ENCODE assay signal across 8 cellular contexts in the genomic region with DNA sequence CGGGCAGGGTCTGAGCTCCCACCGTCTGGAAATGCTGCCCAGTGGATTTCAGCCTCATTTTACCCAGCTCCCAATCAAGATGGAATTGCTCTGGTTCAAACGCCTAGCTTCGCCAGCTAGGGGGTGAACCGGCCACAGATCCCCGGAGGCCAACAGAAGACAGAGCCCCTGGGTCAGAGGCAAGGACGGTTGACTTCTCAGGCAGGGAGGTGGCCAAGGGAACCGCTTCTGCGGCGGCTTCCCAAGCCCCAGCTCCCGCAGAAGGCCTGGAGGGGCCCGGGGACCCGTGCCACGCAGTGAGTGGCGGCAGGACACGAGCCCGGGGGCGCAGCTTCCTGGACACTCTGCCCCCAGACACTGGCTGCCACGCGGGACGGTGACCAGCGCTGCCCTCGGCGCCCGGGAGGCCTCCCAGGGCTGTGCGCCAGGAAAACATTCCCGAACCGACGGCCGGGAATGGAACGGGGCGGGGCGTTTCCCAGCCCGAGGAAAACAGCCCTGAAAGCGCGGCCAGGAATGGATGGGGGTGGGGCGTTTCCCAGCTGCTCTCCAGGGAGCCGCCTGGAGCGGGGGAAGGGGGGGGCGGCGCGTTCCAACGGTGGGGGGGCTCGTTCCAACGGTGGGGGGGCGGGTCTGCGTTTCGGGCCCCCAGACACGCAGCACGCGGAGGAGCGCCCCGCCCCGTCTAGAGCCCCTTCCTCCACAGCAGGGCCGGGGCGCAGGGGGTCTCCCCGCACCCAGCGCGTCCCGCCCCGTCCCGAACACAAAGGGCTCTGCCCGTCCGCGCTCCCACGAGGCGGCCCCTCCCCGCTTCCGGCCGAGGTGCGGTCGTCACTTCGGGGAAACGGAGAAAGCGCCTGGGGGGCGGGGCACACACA. TPM values are rescaled to one million over a fixed set of nuclear protein-coding genes. Genes with fewer than 3 reads are reported as not detected.
DNase-seq lines count a peak whose midpoint lies in the region; ATAC-seq and TF ChIP-seq lines count a peak whose summit lies in the region.

No MANE protein-coding gene starts in this region.

- TF ChIP-seq CTCF in PC-9 (conservative IDR thresholded peaks at IDR 0.05), result no peak
- no peak for TF ChIP-seq CTCF in fibroblast of lung (conservative IDR thresholded peaks at IDR 0.05 in 1 of 2, IDR thresholded peaks at IDR 0.05 in 1 of 2; ENCODE audit: low read depth in 1 of 2, low read length in 2 of 2)
- no peak for TF ChIP-seq CTCF in natural killer cell (IDR thresholded peaks at IDR 0.05)

- intact Hi-C loops in PC-9 (cut with micrococcal nuclease; ENCODE audit: unreplicated experiment), result loop anchor here (5.0 kb wide), 2 partner anchors 34 to 49 kb away; a partner anchor contains a TSS
- intact Hi-C loops in activated T-helper 2 cell treated with anti-CD3 and anti-CD28 coated beads, Interferon-gamma antibody, Interleukin-2, Interleukin-4, amounts not matched to agents 10 μg/mL and 5 μg/mL and 100 μg/mL, durations not matched to agents 14 hours and 24 hours and 36 hours (cut with micrococcal nuclease), result loop anchor here (2.0 to 5.0 kb wide), 4 partner anchors 29 to 149 kb away; a partner anchor contains a TSS
- intact Hi-C loops in natural killer cell (cut with micrococcal nuclease), result loop anchor here (5.0 kb wide), 2 partner anchors 49 to 149 kb away; a partner anchor contains a TSS

- H2AFZ ChIP-seq in PC-9 (no peak overlapping the region), fibroblast of lung (ENCODE audit: low read length) (no peak overlapping the region)

- H3K9me3 ChIP-seq in PC-9 (ENCODE audit: insufficient read depth, low read depth) (no peaks in the 10 kb centered on the region), fibroblast of lung (ENCODE audit: control insufficient read depth, insufficient read depth, low read depth, low read length) (no peaks in the 10 kb centered on the region)

- H4K20me1 ChIP-seq in PC-9 (ENCODE audit: insufficient read depth) (no peaks in the 10 kb centered on the region), fibroblast of lung (ENCODE audit: control insufficient read depth, extremely low read depth, insufficient read depth, low read length) (no peaks in the 10 kb centered on the region)

- peaks cover 21% of the 10 kb centered on the region; the same call in 1 of the 2 replicates for H3F3A ChIP-seq in PC-9 (ENCODE audit: insufficient read depth, low read depth)

- H3K9me3 Mint-ChIP-seq in activated T-helper 2 cell treated with anti-CD3 and anti-CD28 coated beads, Interferon-gamma antibody, Interleukin-2, Interleukin-4, amounts not matched to agents 10 μg/mL and 5 μg/mL and 100 μg/mL, durations not matched to agents 14 hours and 24 hours and 36 hours, result no peaks in the 10 kb centered on the region
- no peaks in the 10 kb centered on the region for H3K9me3 Mint-ChIP-seq in natural killer cell
- H3K9me3 Mint-ChIP-seq in stimulated activated naive B cell treated with anti-CD40 and anti-IgM and Interleukin-4, amounts not matched to agents 10 μg/mL and 1 μg/mL and 100 μg/mL, for 72 hours, result peaks cover 0 to 2% of the 10 kb centered on the region in 2 donors

- POLR2A ChIA-PET in PC-9 (lab: Charles Lee; ENCODE audit: unreplicated experiment), result interaction anchor here (0.6 to 1.1 kb wide), 3 partner anchors 51 to 149 kb away, joined by 6 to 14 read pairs (median 8); a partner anchor contains a TSS

- peak overlapping the region; percentile 55 for H3K4me2 ChIP-seq in PC-9
- peak overlapping the region; percentile 73 for H3K4me2 ChIP-seq in fibroblast of lung (ENCODE audit: extremely low read depth, insufficient read depth, low read length)

- H3K4me1 ChIP-seq in PC-9 (replicated peaks; ENCODE audit: insufficient read depth), result no peaks in the 10 kb centered on the region
- peaks cover 8% of the 10 kb centered on the region for H3K4me1 ChIP-seq in fibroblast of lung (ENCODE audit: control insufficient read depth, extremely low read depth, insufficient read depth, low read length)

- H3K36me3 ChIP-seq in PC-9 (ENCODE audit: low read depth) (no peaks in the 10 kb centered on the region), fibroblast of lung (ENCODE audit: control insufficient read depth, insufficient read depth, low read length) (peaks cover 2% of the 10 kb centered on the region)

- H3K27me3 ChIP-seq in PC-9 (ENCODE audit: insufficient read depth, low read depth) (no peaks in the 10 kb centered on the region), fibroblast of lung (ENCODE audit: control insufficient read depth, insufficient read depth, low read length) (peaks cover 9% of the 10 kb centered on the region)

- H3K27me3 Mint-ChIP-seq in activated T-helper 2 cell treated with anti-CD3 and anti-CD28 coated beads, Interferon-gamma antibody, Interleukin-2, Interleukin-4, amounts not matched to agents 10 μg/mL and 5 μg/mL and 100 μg/mL, durations not matched to agents 14 hours and 24 hours and 36 hours (ENCODE audit: low read depth), result peaks cover 2% of the 10 kb centered on the region
- no peaks in the 10 kb centered on the region for H3K27me3 Mint-ChIP-seq in natural killer cell (ENCODE audit: low read depth in 2 of 2)
- H3K27me3 Mint-ChIP-seq in stimulated activated naive B cell treated with anti-CD40 and anti-IgM and Interleukin-4, amounts not matched to agents 10 μg/mL and 1 μg/mL and 100 μg/mL, for 72 hours, result peaks cover 0 to 12% of the 10 kb centered on the region in 2 donors

- DNase-seq in Daoy (ENCODE audit: low read depth), result peak; percentile 84
- DNase-seq in PC-9, result peak in 1 of 2 experiments; percentile 89
- peak; percentile 85 for DNase-seq in activated T-helper 2 cell treated with anti-CD3 and anti-CD28 coated beads, Interferon-gamma antibody, Interleukin-2, Interleukin-4, amounts not matched to agents 10 μg/mL and 5 μg/mL and 100 μg/mL, durations not matched to agents 14 hours and 24 hours and 36 hours (ENCODE audit: low spot score)
- peak; percentile 93 to 98 for DNase-seq in fibroblast of lung (ENCODE audit: low read depth in 2 of 2)
- DNase-seq in natural killer cell, result peak; percentile 64
- DNase-seq in stimulated activated naive B cell treated with anti-CD40 and anti-IgM and Interleukin-4, amounts not matched to agents 10 μg/mL and 1 μg/mL and 100 μg/mL, for 72 hours, result peak; percentile 48

- H3K79me2 ChIP-seq in PC-9 (ENCODE audit: low read depth) (no peaks in the 10 kb centered on the region), fibroblast of lung (ENCODE audit: control insufficient read depth, insufficient read depth, low read length) (no peaks in the 10 kb centered on the region)

- no peak overlapping the region for H3K27ac ChIP-seq in PC-9
- peak overlapping the region; percentile 99 for H3K27ac ChIP-seq in fibroblast of lung (ENCODE audit: insufficient read depth, low read length)

- H3K4me1 Mint-ChIP-seq in activated T-helper 2 cell treated with anti-CD3 and anti-CD28 coated beads, Interferon-gamma antibody, Interleukin-2, Interleukin-4, amounts not matched to agents 10 μg/mL and 5 μg/mL and 100 μg/mL, durations not matched to agents 14 hours and 24 hours and 36 hours (ENCODE audit: low read depth), result peaks cover 27% of the 10 kb centered on the region
- H3K4me1 Mint-ChIP-seq in natural killer cell, result peaks cover 41 to 57% of the 10 kb centered on the region in 2 donors
- H3K4me1 Mint-ChIP-seq in stimulated activated naive B cell treated with anti-CD40 and anti-IgM and Interleukin-4, amounts not matched to agents 10 μg/mL and 1 μg/mL and 100 μg/mL, for 72 hours, result peaks cover 13 to 36% of the 10 kb centered on the region in 2 donors

- H3K4me3 ChIP-seq in PC-9, result peak overlapping the region; percentile 44; the same call in 1 of the 2 replicates
- peak overlapping the region in 3 of 4 experiments; percentile 22 to 38 (median 28) for H3K4me3 ChIP-seq in fibroblast of lung (replicated peaks in 1 of 4; ENCODE audit: control extremely low read depth in 1 of 4, insufficient read depth in 1 of 4, low read depth in 3 of 4, low read length in 4 of 4)

- no peaks in the 10 kb centered on the region for H3K36me3 Mint-ChIP-seq in activated T-helper 2 cell treated with anti-CD3 and anti-CD28 coated beads, Interferon-gamma antibody, Interleukin-2, Interleukin-4, amounts not matched to agents 10 μg/mL and 5 μg/mL and 100 μg/mL, durations not matched to agents 14 hours and 24 hours and 36 hours (ENCODE audit: low read depth)
- H3K36me3 Mint-ChIP-seq in natural killer cell, result no peaks in the 10 kb centered on the region
- no peaks in the 10 kb centered on the region for H3K36me3 Mint-ChIP-seq in stimulated activated naive B cell treated with anti-CD40 and anti-IgM and Interleukin-4, amounts not matched to agents 10 μg/mL and 1 μg/mL and 100 μg/mL, for 72 hours

- H3K27ac Mint-ChIP-seq in activated T-helper 2 cell treated with anti-CD3 and anti-CD28 coated beads, Interferon-gamma antibody, Interleukin-2, Interleukin-4, amounts not matched to agents 10 μg/mL and 5 μg/mL and 100 μg/mL, durations not matched to agents 14 hours and 24 hours and 36 hours, result peak overlapping the region; percentile 94
- peak overlapping the region; percentile 78 for H3K27ac Mint-ChIP-seq in natural killer cell
- H3K27ac Mint-ChIP-seq in stimulated activated naive B cell treated with anti-CD40 and anti-IgM and Interleukin-4, amounts not matched to agents 10 μg/mL and 1 μg/mL and 100 μg/mL, for 72 hours, result peak overlapping the region; percentile 72

- peak overlapping the region; percentile 86 for H3K4me3 Mint-ChIP-seq in activated T-helper 2 cell treated with anti-CD3 and anti-CD28 coated beads, Interferon-gamma antibody, Interleukin-2, Interleukin-4, amounts not matched to agents 10 μg/mL and 5 μg/mL and 100 μg/mL, durations not matched to agents 14 hours and 24 hours and 36 hours (ENCODE audit: low read depth)
- H3K4me3 Mint-ChIP-seq in natural killer cell, result peak overlapping the region; percentile 57
- peak overlapping the region; percentile 37 to 40 for H3K4me3 Mint-ChIP-seq in stimulated activated naive B cell treated with anti-CD40 and anti-IgM and Interleukin-4, amounts not matched to agents 10 μg/mL and 1 μg/mL and 100 μg/mL, for 72 hours

- H3K9ac ChIP-seq in fibroblast of lung (ENCODE audit: insufficient read depth, low read length), result peak overlapping the region; percentile 91

- CTCF ChIA-PET in PC-9 (lab: Charles Lee), result interaction anchor here (0.6 to 1.1 kb wide), 2 partner anchors 8 to 10 kb away, joined by 3 to 5 read pairs; no protein-coding TSS in a partner anchor

- ATAC-seq in HG02970 (IDR thresholded peaks at IDR 0.05; ENCODE audit: low FRiP score, unreplicated experiment) (peak; percentile 50), natural killer cell (peak; percentile 19 to 61 (median 58)), HG02884 (IDR thresholded peaks at IDR 0.05; ENCODE audit: unreplicated experiment) (no peak)
- ATAC-seq in stimulated activated naive B cell treated with anti-CD40 and anti-IgM and Interleukin-4, amounts not matched to agents 10 μg/mL and 1 μg/mL and 100 μg/mL, for 72 hours (replicated peaks), result peak; percentile 58 to 71

- no peaks in the 10 kb centered on the region for H3K9me2 ChIP-seq in PC-9 (ENCODE audit: insufficient read depth)

- BruUV-seq in PC-9 (replicated peaks; lab: Mats Ljungman, UMichigan), result TSS peak; percentile 100

RNA-seq across cellular contexts. Expression of a gene that starts 13.5 kb away (rescaled TPM):
- 3.0 and 4.9 TPM in 2 replicates for total RNA-seq in Daoy (2014; rRNA removed; shearing (Covaris generic))
- total RNA-seq in PC-9 (2021), result 4.7 and 6.1 TPM in 2 replicates
- 1.5 and 2.9 TPM in 2 replicates for total RNA-seq in activated T-helper 2 cell treated with anti-CD3 and anti-CD28 coated beads, Interferon-gamma antibody, Interleukin-2, Interleukin-4, amounts not matched to agents 10 μg/mL and 5 μg/mL and 100 μg/mL, durations not matched to agents 14 hours and 24 hours and 36 hours
- 1.5 and 1.8 TPM in 2 replicates for total RNA-seq in fibroblast of lung
- 1.4 and 3.8 TPM in 2 replicates for polyA plus RNA-seq in fibroblast of lung
- polyA plus RNA-seq in fibroblast of lung (2012), result 4.2 and 5.7 TPM in 2 replicates
- polyA minus RNA-seq in fibroblast of lung (ENCODE audit: low replicate concordance), result 0.93 and 1.2 TPM in 2 replicates
- 1 to 10 TPM in 2 of 3 donors, under 1 TPM in 1; 0.66 to 1.5 (median 1.5) TPM for total RNA-seq in natural killer cell

RNA-seq across cellular contexts. Expression of a gene that starts 35.2 kb away (rescaled TPM):
- total RNA-seq in Daoy (2014; rRNA removed; shearing (Covaris generic)), result 16.9 and 22.8 TPM in 2 replicates
- total RNA-seq in PC-9 (2021) (136 and 176 TPM in 2 replicates), fibroblast of lung (74.1 and 76.0 TPM in 2 replicates), natural killer cell (100 to 1,000 TPM in 1 of 3 donors, 10 to 100 TPM in 2; 64.0 to 165 (median 93.6) TPM)
- total RNA-seq in activated T-helper 2 cell treated with anti-CD3 and anti-CD28 coated beads, Interferon-gamma antibody, Interleukin-2, Interleukin-4, amounts not matched to agents 10 μg/mL and 5 μg/mL and 100 μg/mL, durations not matched to agents 14 hours and 24 hours and 36 hours, result 3.5 and 3.7 TPM in 2 replicates
- polyA plus RNA-seq in fibroblast of lung, result 482 and 876 TPM in 2 replicates
- polyA plus RNA-seq in fibroblast of lung (2012), result 1,434 and 2,771 TPM in 2 replicates
- polyA minus RNA-seq in fibroblast of lung (ENCODE audit: low replicate concordance), result 1,383 and 3,346 TPM in 2 replicates

RNA-seq across cellular contexts. Expression of a gene that starts 38.2 kb away (rescaled TPM):
- 7.3 and 22.9 TPM in 2 replicates for total RNA-seq in Daoy (2014; rRNA removed; shearing (Covaris generic))
- 83.7 and 109 TPM in 2 replicates for total RNA-seq in PC-9 (2021)
- total RNA-seq in activated T-helper 2 cell treated with anti-CD3 and anti-CD28 coated beads, Interferon-gamma antibody, Interleukin-2, Interleukin-4, amounts not matched to agents 10 μg/mL and 5 μg/mL and 100 μg/mL, durations not matched to agents 14 hours and 24 hours and 36 hours, result not detected in 2 replicates
- 0.26 and 0.83 TPM in 2 replicates for total RNA-seq in fibroblast of lung
- polyA plus RNA-seq in fibroblast of lung, result 0.17 and 0.24 TPM in 2 replicates
- polyA plus RNA-seq in fibroblast of lung (2012), result 0.38 and 0.84 TPM in 2 replicates
- 0.15 TPM in 1 of 2 replicates, not detected in the other for polyA minus RNA-seq in fibroblast of lung (ENCODE audit: low replicate concordance)
- total RNA-seq in natural killer cell, result under 1 TPM in 2 of 3 donors, not detected in 1; 0.29 to 0.56 TPM

RNA-seq across cellular contexts. Expression of a gene that starts 42.0 kb away (rescaled TPM):
- total RNA-seq in Daoy (2014; rRNA removed; shearing (Covaris generic)), result 1.2 TPM in 2 replicates
- total RNA-seq in PC-9 (2021) (5.1 and 9.5 TPM in 2 replicates), fibroblast of lung (21.1 and 41.6 TPM in 2 replicates), natural killer cell (100 to 1,000 TPM; 540 to 809 (median 710) TPM)
- total RNA-seq in activated T-helper 2 cell treated with anti-CD3 and anti-CD28 coated beads, Interferon-gamma antibody, Interleukin-2, Interleukin-4, amounts not matched to agents 10 μg/mL and 5 μg/mL and 100 μg/mL, durations not matched to agents 14 hours and 24 hours and 36 hours, result 256 and 260 TPM in 2 replicates
- polyA plus RNA-seq in fibroblast of lung, result 54.9 and 93.0 TPM in 2 replicates
- polyA plus RNA-seq in fibroblast of lung (2012), result 57.9 and 94.3 TPM in 2 replicates
- polyA minus RNA-seq in fibroblast of lung (ENCODE audit: low replicate concordance), result 219 and 381 TPM in 2 replicates

RNA-seq across cellular contexts. Expression of a gene that starts 48.2 kb away (rescaled TPM):
- total RNA-seq in Daoy (2014; rRNA removed; shearing (Covaris generic)), result 1.2 and 6.1 TPM in 2 replicates
- total RNA-seq in PC-9 (2021) (4.2 and 4.3 TPM in 2 replicates), fibroblast of lung (51.2 and 96.8 TPM in 2 replicates), natural killer cell (1,000 to 10,000 TPM; 1,080 to 1,421 (median 1,273) TPM)
- 680 and 689 TPM in 2 replicates for total RNA-seq in activated T-helper 2 cell treated with anti-CD3 and anti-CD28 coated beads, Interferon-gamma antibody, Interleukin-2, Interleukin-4, amounts not matched to agents 10 μg/mL and 5 μg/mL and 100 μg/mL, durations not matched to agents 14 hours and 24 hours and 36 hours
- 434 and 714 TPM in 2 replicates for polyA plus RNA-seq in fibroblast of lung
- polyA plus RNA-seq in fibroblast of lung (2012), result 815 and 1,567 TPM in 2 replicates
- polyA minus RNA-seq in fibroblast of lung (ENCODE audit: low replicate concordance), result 887 and 1,750 TPM in 2 replicates
